In genomic region chr15:47933865-47934264, GRCh38 we compare ENCODE assay signal across 7 cellular contexts.
"Had no signal": no experiment of that assay in that cellular context is flagged by ENCODE, and none has a peak within 500 bp of the region (broad histone marks: within the 10 kb centered on the region; RNA-seq: fewer than 3 reads in every experiment).

No MANE protein-coding gene starts in this region.

- FAIRE-seq: H1, H54 had no signal

- H3K4me3 ChIP-seq: GM23338 had no signal

- H3K4me2 ChIP-seq: GM23338 had no signal

- H2AFZ ChIP-seq: GM23338 had no signal

- DNase-seq: H9, HCEC 1CT, KG1 had no signal

- H3K27ac ChIP-seq: HL-60 had no signal

- ATAC-seq: GM23338 had no signal
